Comparison of ENCODE assay signal across 21 cellular contexts in genomic region chr1:178660484-178660883, GRCh38.
"Had no signal": no experiment of that assay in that cellular context is flagged by ENCODE, and none has a peak within 500 bp of the region (broad histone marks: within the 10 kb centered on the region; RNA-seq: fewer than 3 reads in every experiment).

No MANE protein-coding gene starts in this region.

- H3K4me3 Mint-ChIP-seq: activated CD4-positive, alpha-beta T cell treated with anti-CD3 and anti-CD28 coated beads, Interleukin-2, amount 10 ng/mL, durations not matched to agents 24 days and 14 days; activated CD8-positive, alpha-beta T cell treated with anti-CD3 and anti-CD28 coated beads for 36 hours; activated naive CD8-positive, alpha-beta T cell; activated T-cell treated with anti-CD3 and anti-CD28 coated beads, Interleukin-2, amount 50 U/mL, for 24 hours; natural killer cell had no signal

- H3K4me1 Mint-ChIP-seq: activated CD4-positive, alpha-beta T cell treated with anti-CD3 and anti-CD28 coated beads, Interleukin-2, amount 10 ng/mL, durations not matched to agents 24 days and 14 days; natural killer cell had no signal

- H3K4me3 ChIP-seq: adrenal gland, left ventricle myocardium inferior, spleen, upper lobe of right lung had no signal

- H3K27me3 ChIP-seq: adrenal gland, spleen, upper lobe of right lung had no signal

- H3K27ac ChIP-seq: adrenal gland, upper lobe of right lung had no signal

- H3K36me3 ChIP-seq: adrenal gland, left ventricle myocardium inferior, spleen, upper lobe of right lung had no signal

- H3K27ac Mint-ChIP-seq: activated CD4-positive, alpha-beta T cell treated with anti-CD3 and anti-CD28 coated beads, Interleukin-2, amount 10 ng/mL, durations not matched to agents 24 days and 14 days; activated CD8-positive, alpha-beta T cell treated with anti-CD3 and anti-CD28 coated beads for 36 hours; activated naive CD8-positive, alpha-beta T cell; activated T-cell treated with anti-CD3 and anti-CD28 coated beads, Interleukin-2, amount 50 U/mL, for 24 hours; activated T-helper 2 cell treated with anti-CD3 and anti-CD28 coated beads, Interferon-gamma antibody, Interleukin-2, Interleukin-4, amounts not matched to agents 10 μg/mL and 5 μg/mL and 100 μg/mL, durations not matched to agents 14 hours and 24 hours and 36 hours; natural killer cell; progenitor cell of endocrine pancreas had no signal

- H3K36me3 Mint-ChIP-seq: activated naive CD8-positive, alpha-beta T cell; natural killer cell had no signal

- DNase-seq: activated CD4-positive, alpha-beta T cell treated with anti-CD3 and anti-CD28 coated beads, Interleukin-2, amount 10 ng/mL, durations not matched to agents 24 days and 14 days; activated CD8-positive, alpha-beta T cell treated with anti-CD3 and anti-CD28 coated beads for 36 hours; activated naive CD4-positive, alpha-beta T cell; activated T-cell treated with anti-CD3 and anti-CD28 coated beads, Interleukin-2, amount 50 U/mL, for 24 hours; adrenal gland; central memory CD4-positive, alpha-beta T cell; effector memory CD4-positive, alpha-beta T cell; foreskin melanocyte; glutamatergic neuron; hippocampal formation; kidney glomerular epithelial cell; left ventricle myocardium inferior; midbrain; natural killer cell; spleen; stimulated activated CD4-positive, alpha-beta T cell treated with anti-CD3 and anti-CD28 coated beads, Interleukin-4, amount 100 ng/mL, for 1 hour; stimulated activated naive CD8-positive, alpha-beta T cell treated with anti-CD3 and anti-CD28 coated beads, Interleukin-15, Interleukin-2, amounts not matched to agents 100 U/mL and 50 U/mL, for 24 hours; upper lobe of right lung had no signal

- H3K9me3 ChIP-seq: adrenal gland, left ventricle myocardium inferior, spleen, upper lobe of right lung had no signal

- H3K4me1 ChIP-seq: adrenal gland, left ventricle myocardium inferior, upper lobe of right lung had no signal

- H3K9me3 Mint-ChIP-seq: activated CD4-positive, alpha-beta T cell treated with anti-CD3 and anti-CD28 coated beads, Interleukin-2, amount 10 ng/mL, durations not matched to agents 24 days and 14 days; activated CD8-positive, alpha-beta T cell treated with anti-CD3 and anti-CD28 coated beads for 36 hours; activated T-cell treated with anti-CD3 and anti-CD28 coated beads, Interleukin-2, amount 50 U/mL, for 24 hours; activated T-helper 2 cell treated with anti-CD3 and anti-CD28 coated beads, Interferon-gamma antibody, Interleukin-2, Interleukin-4, amounts not matched to agents 10 μg/mL and 5 μg/mL and 100 μg/mL, durations not matched to agents 14 hours and 24 hours and 36 hours; natural killer cell had no signal

- ATAC-seq: activated CD8-positive, alpha-beta T cell treated with anti-CD3 and anti-CD28 coated beads for 36 hours; natural killer cell; stimulated activated naive CD8-positive, alpha-beta T cell treated with anti-CD3 and anti-CD28 coated beads, Interleukin-15, Interleukin-2, amounts not matched to agents 100 U/mL and 50 U/mL, for 24 hours; upper lobe of right lung had no signal
